ENCODE assay signal across 8 cellular contexts in the genomic region with DNA sequence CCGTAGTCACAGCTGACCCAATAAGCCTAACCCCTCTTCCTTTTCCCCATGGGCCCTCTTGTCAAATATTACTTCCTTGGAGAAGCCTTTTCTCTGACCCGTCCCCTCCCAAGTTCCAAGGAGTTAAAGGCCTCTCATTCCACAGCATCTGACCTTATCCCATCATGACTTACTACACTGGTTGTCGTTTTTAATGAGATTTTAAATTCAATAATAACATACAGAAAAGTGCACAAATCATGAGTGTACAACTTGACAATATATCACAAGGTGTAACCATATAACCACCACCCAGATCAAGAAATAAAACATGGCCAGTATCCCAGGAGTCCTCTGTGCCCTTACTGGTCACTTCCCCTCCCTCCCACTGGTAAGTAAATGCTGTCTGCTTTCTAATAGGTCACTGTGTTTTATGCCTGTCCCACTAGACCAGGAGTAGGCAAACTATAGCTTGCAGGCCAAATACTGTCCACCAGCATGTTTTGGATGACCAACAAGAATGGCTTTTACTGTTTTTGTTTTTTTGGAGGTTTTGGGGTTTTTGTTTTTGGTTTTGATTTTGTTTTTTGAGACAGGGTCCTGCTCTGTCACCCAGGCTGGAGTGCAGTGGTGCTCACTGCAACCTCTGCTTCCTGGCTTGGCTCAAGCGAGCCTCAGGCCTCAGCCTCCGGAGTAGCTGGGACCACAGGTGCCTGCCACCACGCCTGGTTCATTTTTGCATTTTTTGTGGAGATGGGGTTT. TPM values are rescaled to one million over a fixed set of nuclear protein-coding genes. Genes with fewer than 3 reads are reported as not detected.
A peak's percentile ranks its signal among the peaks of the same experiment; 100 is the strongest.
DNase-seq lines count a peak whose midpoint lies in the region; ATAC-seq and TF ChIP-seq lines count a peak whose summit lies in the region.

No MANE protein-coding gene starts in this region.

- no peak for TF ChIP-seq EP300 in ovary (IDR thresholded peaks at IDR 0.05)

- H3K4me3 ChIP-seq in Peyer's patch (peak overlapping the region; percentile 70 to 74 (median 73)), endocrine pancreas (ENCODE audit: control insufficient read depth, insufficient read depth, low read length) (peak overlapping the region; percentile 76), ovary (peak overlapping the region; percentile 67)

- H3K27me3 ChIP-seq in Peyer's patch: no peaks in the 10 kb centered on the region
- no peaks in the 10 kb centered on the region for H3K27me3 ChIP-seq in endocrine pancreas (ENCODE audit: control insufficient read depth, insufficient read depth, low read length)
- H3K27me3 ChIP-seq in ovary: no peaks in the 10 kb centered on the region

- TF ChIP-seq CTCF in Peyer's patch (IDR thresholded peaks at IDR 0.05): no peak
- no peak for TF ChIP-seq CTCF in ovary (IDR thresholded peaks at IDR 0.05)

- H3K9ac ChIP-seq in endocrine pancreas (ENCODE audit: control insufficient read depth, insufficient read depth, low read length): peak overlapping the region; percentile 83

- H3K4me1 ChIP-seq in Peyer's patch: peaks cover 3 to 28% (median 6%) of the 10 kb centered on the region in 4 donors
- peaks cover 4% of the 10 kb centered on the region for H3K4me1 ChIP-seq in endocrine pancreas (ENCODE audit: control insufficient read depth, insufficient read depth, low read length)
- H3K4me1 ChIP-seq in ovary (ENCODE audit: insufficient read depth): peaks cover 14% of the 10 kb centered on the region

- no peaks in the 10 kb centered on the region for H3K9me3 ChIP-seq in Peyer's patch
- H3K9me3 ChIP-seq in endocrine pancreas (ENCODE audit: control insufficient read depth, low read length): no peaks in the 10 kb centered on the region
- H3K9me3 ChIP-seq in ovary: no peaks in the 10 kb centered on the region

- H3K36me3 ChIP-seq in Peyer's patch: no peaks in the 10 kb centered on the region
- no peaks in the 10 kb centered on the region for H3K36me3 ChIP-seq in endocrine pancreas (ENCODE audit: control insufficient read depth, insufficient read depth, low read length)
- no peaks in the 10 kb centered on the region for H3K36me3 ChIP-seq in ovary

- DNase-seq in NCI-H748 (lab: John Stamatoyannopoulos, UW; ENCODE audit: unreplicated experiment): peak; percentile 10
- no peak for DNase-seq in NCI-H748 treated with DMSO at 0.1 percent for 48 hours (lab: John Stamatoyannopoulos, UW)
- no peak for DNase-seq in Peyer's patch
- DNase-seq in ovary: peak in 1 of 5 donors; percentile 36
- no peak for DNase-seq in NCI-H524 (lab: John Stamatoyannopoulos, UW)
- DNase-seq in HuH-7.5 (ENCODE audit: low spot score): no peak

- no peak for TF ChIP-seq POLR2A in Peyer's patch (IDR thresholded peaks at IDR 0.05)
- no peak for TF ChIP-seq POLR2A in ovary (IDR thresholded peaks at IDR 0.05)

- WGBS in ovary, 3 donors: 55 to 61% (median 55%) methylated on average over 6 of the region's 6 CpGs

- intact Hi-C loops in ovary (cut with DNase I): no loop called here

- ATAC-seq in HG03354 (IDR thresholded peaks at IDR 0.05; ENCODE audit: poor library complexity, severe bottlenecking, unreplicated experiment): no peak

- H3K27ac ChIP-seq in Peyer's patch: peak overlapping the region; percentile 85 to 97 (median 90)
- peak overlapping the region in 1 of 2 donors; percentile 77 for H3K27ac ChIP-seq in ovary

RNA-seq across cellular contexts. Expression of gene FDXR, which starts 1.2 kb away (rescaled TPM):
- total RNA-seq in Peyer's patch (10 to 100 TPM in 3 of 4 donors, 1 to 10 TPM in 1; 1.7 to 16.1 (median 13.1) TPM), ovary (10 to 100 TPM; 11.1 to 50.8 (median 43.4) TPM)
- polyA plus RNA-seq in ovary: 10 to 100 TPM; 13.6 to 26.5 TPM

RNA-seq across cellular contexts. Expression of gene GRIN2C, which starts 14.4 kb away (rescaled TPM):
- 1 to 10 TPM in 1 of 4 donors, under 1 TPM in 1, not detected in 2; 0.13 to 2.7 TPM for total RNA-seq in Peyer's patch
- under 1 TPM; 0.11 to 0.82 (median 0.32) TPM for total RNA-seq in ovary
- polyA plus RNA-seq in ovary: under 1 TPM; 0.36 to 0.58 TPM

RNA-seq across cellular contexts. Expression of gene FADS6, which starts 19.4 kb away (rescaled TPM):
- total RNA-seq in Peyer's patch (100 to 1,000 TPM in 1 of 4 donors, 10 to 100 TPM in 2, not detected in 1; 79.9 to 161 (median 82.1) TPM), ovary (under 1 TPM in 1 of 7 donors, not detected in 6; 0.42 TPM)
- polyA plus RNA-seq in ovary: under 1 TPM in 1 of 2 donors, not detected in 1; 0.12 TPM

RNA-seq across cellular contexts. Expression of gene USH1G, which starts 49.0 kb away (rescaled TPM):
- 1 to 10 TPM in 3 of 4 donors, not detected in 1; 1.6 to 3.7 (median 2.3) TPM for total RNA-seq in Peyer's patch
- total RNA-seq in ovary: 1 to 10 TPM in 4 of 7 donors, under 1 TPM in 3; 0.57 to 1.4 (median 1.1) TPM
- polyA plus RNA-seq in ovary: under 1 TPM; 0.08 to 0.29 TPM

RNA-seq across cellular contexts. Expression of gene OTOP2, which starts 50.0 kb away (rescaled TPM):
- total RNA-seq in Peyer's patch: 10 to 100 TPM in 1 of 4 donors, 1 to 10 TPM in 2, not detected in 1; 4.6 to 11.9 (median 8.8) TPM
- total RNA-seq in ovary: not detected
- not detected for polyA plus RNA-seq in ovary
